In genomic region chr1:52659851-52660596, GRCh38 we compare ENCODE assay signal across 15 cellular contexts. TPM values are rescaled to one million over a fixed set of nuclear protein-coding genes. Genes with fewer than 3 reads are reported as not detected.
A peak's percentile ranks its signal among the peaks of the same experiment; 100 is the strongest.
DNase-seq lines count a peak whose midpoint lies in the region; ATAC-seq and TF ChIP-seq lines count a peak whose summit lies in the region.
"Had no signal": no experiment of that assay in that cellular context is flagged by ENCODE, and none has a peak within 500 bp of the region (broad histone marks: within the 10 kb centered on the region; RNA-seq: fewer than 3 reads in every experiment).

No MANE protein-coding gene starts in this region.

- 28% methylated on average over 13 of the region's 13 CpGs for WGBS in HUES64
- WGBS in psoas muscle, 3 donors: 64 to 77% (median 68%) methylated on average over 13 of the region's 13 CpGs

- H3K27ac ChIP-seq in HUES64 (ENCODE audit: low read depth, low read length) (peak overlapping the region; percentile 76; the same call in 1 of the 2 replicates), psoas muscle (no peak overlapping the region), SJCRH30 (no peak overlapping the region)
- H3K27ac ChIP-seq: ascending aorta had no signal

- H3K4me1 ChIP-seq in HUES64 (ENCODE audit: insufficient read depth, low read length) (peaks cover 30% of the 10 kb centered on the region), psoas muscle (peaks cover under 1% of the 10 kb centered on the region), SJCRH30 (no peaks in the 10 kb centered on the region)
- H3K4me1 ChIP-seq: ascending aorta had no signal

- H3K9ac ChIP-seq in HUES64 (ENCODE audit: low read depth, low read length): no peak overlapping the region

- H3K27me3 ChIP-seq in HUES64 (ENCODE audit: insufficient read depth, low read length) (no peaks in the 10 kb centered on the region), psoas muscle (ENCODE audit: insufficient read depth in 3 of 3, low read length in 2 of 3) (no peaks in the 10 kb centered on the region), SJCRH30 (no peaks in the 10 kb centered on the region)
- H3K27me3 ChIP-seq: ascending aorta had no signal

- H3K4me3 Mint-ChIP-seq in activated T-helper 2 cell treated with anti-CD3 and anti-CD28 coated beads, Interferon-gamma antibody, Interleukin-2, Interleukin-4, amounts not matched to agents 10 μg/mL and 5 μg/mL and 100 μg/mL, durations not matched to agents 14 hours and 24 hours and 36 hours (ENCODE audit: low read depth): no peak overlapping the region
- H3K4me3 Mint-ChIP-seq in naive B cell: no peak overlapping the region

- H3K36me3 ChIP-seq in HUES64 (ENCODE audit: insufficient read depth, low read length) (no peaks in the 10 kb centered on the region), psoas muscle (ENCODE audit: insufficient read depth in 1 of 2, low read depth in 1 of 2) (no peaks in the 10 kb centered on the region), SJCRH30 (no peaks in the 10 kb centered on the region)
- H3K36me3 ChIP-seq: ascending aorta, HAP-1 had no signal

- H3K9me3 ChIP-seq in HUES64 (ENCODE audit: insufficient read depth, low read depth, low read length) (no peaks in the 10 kb centered on the region), psoas muscle (no peaks in the 10 kb centered on the region), SJCRH30 (replicated peaks) (no peaks in the 10 kb centered on the region)
- H3K9me3 ChIP-seq: ascending aorta, HAP-1 had no signal

- ATAC-seq in naive B cell (ENCODE audit: low read depth in 2 of 2): no peak
- no peak for ATAC-seq in HG03159 (IDR thresholded peaks at IDR 0.05; ENCODE audit: unreplicated experiment)
- no peak for ATAC-seq in psoas muscle
- ATAC-seq: K562 had no signal

- no peak for TF ChIP-seq CTCF in psoas muscle (IDR thresholded peaks at IDR 0.05)

- H3K9me3 Mint-ChIP-seq in activated T-helper 2 cell treated with anti-CD3 and anti-CD28 coated beads, Interferon-gamma antibody, Interleukin-2, Interleukin-4, amounts not matched to agents 10 μg/mL and 5 μg/mL and 100 μg/mL, durations not matched to agents 14 hours and 24 hours and 36 hours: no peaks in the 10 kb centered on the region
- H3K9me3 Mint-ChIP-seq in naive B cell: no peaks in the 10 kb centered on the region

- H3K36me3 Mint-ChIP-seq in activated T-helper 2 cell treated with anti-CD3 and anti-CD28 coated beads, Interferon-gamma antibody, Interleukin-2, Interleukin-4, amounts not matched to agents 10 μg/mL and 5 μg/mL and 100 μg/mL, durations not matched to agents 14 hours and 24 hours and 36 hours (ENCODE audit: low read depth): no peaks in the 10 kb centered on the region
- H3K36me3 Mint-ChIP-seq in naive B cell: peaks cover 5 to 24% of the 10 kb centered on the region in 2 donors

- peaks cover 20% of the 10 kb centered on the region for H3K4me1 Mint-ChIP-seq in activated T-helper 2 cell treated with anti-CD3 and anti-CD28 coated beads, Interferon-gamma antibody, Interleukin-2, Interleukin-4, amounts not matched to agents 10 μg/mL and 5 μg/mL and 100 μg/mL, durations not matched to agents 14 hours and 24 hours and 36 hours (ENCODE audit: low read depth)
- peaks cover 16 to 32% (median 24%) of the 10 kb centered on the region in 3 donors for H3K4me1 Mint-ChIP-seq in naive B cell

- intact Hi-C loops in activated T-helper 2 cell treated with anti-CD3 and anti-CD28 coated beads, Interferon-gamma antibody, Interleukin-2, Interleukin-4, amounts not matched to agents 10 μg/mL and 5 μg/mL and 100 μg/mL, durations not matched to agents 14 hours and 24 hours and 36 hours (cut with micrococcal nuclease): loop anchor here (1.0 kb wide), 2 partner anchors 23 to 108 kb away; no protein-coding TSS in a partner anchor
- intact Hi-C loops in psoas muscle (cut with DNase I): loop anchor here in 1 of 2 donors (5.0 kb wide), 1 partner anchor 53 kb away; no protein-coding TSS in a partner anchor

- peak overlapping the region; percentile 86 for H3K27ac Mint-ChIP-seq in activated T-helper 2 cell treated with anti-CD3 and anti-CD28 coated beads, Interferon-gamma antibody, Interleukin-2, Interleukin-4, amounts not matched to agents 10 μg/mL and 5 μg/mL and 100 μg/mL, durations not matched to agents 14 hours and 24 hours and 36 hours
- peak overlapping the region in 5 of 6 donors; percentile 51 to 89 (median 73) for H3K27ac Mint-ChIP-seq in naive B cell

- peak; percentile 40 for DNase-seq in EL
- DNase-seq in activated T-helper 2 cell treated with anti-CD3 and anti-CD28 coated beads, Interferon-gamma antibody, Interleukin-2, Interleukin-4, amounts not matched to agents 10 μg/mL and 5 μg/mL and 100 μg/mL, durations not matched to agents 14 hours and 24 hours and 36 hours (ENCODE audit: low spot score): no peak
- no peak for DNase-seq in naive B cell
- no peak for DNase-seq in NCI-H526 treated with DMSO at 0.1 percent for 48 hours (lab: John Stamatoyannopoulos, UW)
- DNase-seq in psoas muscle: no peak
- DNase-seq in SJCRH30: no peak
- DNase-seq: C1 segment of cervical spinal cord, NCI-H446, SIG-M5, small intestine had no signal

- H3K4me3 ChIP-seq in HUES64 (ENCODE audit: low read length) (no peak overlapping the region), psoas muscle (no peak overlapping the region), SJCRH30 (no peak overlapping the region)
- H3K4me3 ChIP-seq: ascending aorta, HAP-1, K562 had no signal

- no peaks in the 10 kb centered on the region for H3K27me3 Mint-ChIP-seq in activated T-helper 2 cell treated with anti-CD3 and anti-CD28 coated beads, Interferon-gamma antibody, Interleukin-2, Interleukin-4, amounts not matched to agents 10 μg/mL and 5 μg/mL and 100 μg/mL, durations not matched to agents 14 hours and 24 hours and 36 hours (ENCODE audit: low read depth)
- H3K27me3 Mint-ChIP-seq in naive B cell: no peaks in the 10 kb centered on the region

RNA-seq across cellular contexts. Expression of gene SHISAL2A, which starts 27.1 kb away (rescaled TPM):
- 0.85 TPM for polyA plus RNA-seq in HUES64 (2013, experiment 1 of 2)
- polyA plus RNA-seq in HUES64 (2013, experiment 2 of 2): 0.76 TPM
- total RNA-seq in activated T-helper 2 cell treated with anti-CD3 and anti-CD28 coated beads, Interferon-gamma antibody, Interleukin-2, Interleukin-4, amounts not matched to agents 10 μg/mL and 5 μg/mL and 100 μg/mL, durations not matched to agents 14 hours and 24 hours and 36 hours: 1.9 and 2.5 TPM in 2 replicates
- 10 to 100 TPM in 5 of 6 donors, 1 to 10 TPM in 1; 7.4 to 19.6 (median 15.7) TPM for polyA plus RNA-seq in naive B cell (ENCODE audit: low read depth in 6 of 6)
- 1 to 10 TPM in 1 of 4 donors, under 1 TPM in 3; 0.19 to 1.6 (median 0.45) TPM for total RNA-seq in psoas muscle
- under 1 TPM; 0.13 to 0.44 (median 0.25) TPM for polyA plus RNA-seq in psoas muscle
- not detected in 2 replicates for total RNA-seq in SJCRH30 (2014; rRNA removed; shearing (Covaris generic))
- total RNA-seq: ascending aorta had no signal
- polyA plus RNA-seq: K562 had no signal

RNA-seq across cellular contexts. Expression of gene COA7, which starts 38.1 kb away (rescaled TPM):
- polyA plus RNA-seq in HUES64 (2013, experiment 1 of 2): 25.3 TPM
- 24.0 TPM for polyA plus RNA-seq in HUES64 (2013, experiment 2 of 2)
- total RNA-seq in activated T-helper 2 cell treated with anti-CD3 and anti-CD28 coated beads, Interferon-gamma antibody, Interleukin-2, Interleukin-4, amounts not matched to agents 10 μg/mL and 5 μg/mL and 100 μg/mL, durations not matched to agents 14 hours and 24 hours and 36 hours: 31.5 and 34.2 TPM in 2 replicates
- polyA plus RNA-seq in naive B cell (ENCODE audit: low read depth in 6 of 6) (1 to 10 TPM; 1.3 to 2.3 (median 1.8) TPM), psoas muscle (10 to 100 TPM; 27.4 to 41.8 (median 30.5) TPM)
- 10 to 100 TPM; 25.2 to 48.8 (median 38.7) TPM for total RNA-seq in psoas muscle
- 22.7 and 23.1 TPM in 2 replicates for total RNA-seq in SJCRH30 (2014; rRNA removed; shearing (Covaris generic))

RNA-seq across cellular contexts. Expression of gene GPX7, which starts 57.9 kb away (rescaled TPM):
- 16.4 TPM for polyA plus RNA-seq in HUES64 (2013, experiment 1 of 2)
- polyA plus RNA-seq in HUES64 (2013, experiment 2 of 2): 25.6 TPM
- total RNA-seq in activated T-helper 2 cell treated with anti-CD3 and anti-CD28 coated beads, Interferon-gamma antibody, Interleukin-2, Interleukin-4, amounts not matched to agents 10 μg/mL and 5 μg/mL and 100 μg/mL, durations not matched to agents 14 hours and 24 hours and 36 hours: 29.9 and 31.1 TPM in 2 replicates
- polyA plus RNA-seq in naive B cell (ENCODE audit: low read depth in 6 of 6): 10 to 100 TPM; 22.2 to 49.8 (median 34.8) TPM
- 10 to 100 TPM in 2 of 4 donors, 1 to 10 TPM in 2; 5.6 to 12.2 (median 10.2) TPM for total RNA-seq in psoas muscle
- polyA plus RNA-seq in psoas muscle: 1 to 10 TPM; 3.6 to 7.9 (median 7.7) TPM
- total RNA-seq in SJCRH30 (2014; rRNA removed; shearing (Covaris generic)): 10.6 and 13.4 TPM in 2 replicates
- total RNA-seq: K562 had no signal
